Comparison of ENCODE assay signal across 8 cellular contexts in the genomic region with DNA sequence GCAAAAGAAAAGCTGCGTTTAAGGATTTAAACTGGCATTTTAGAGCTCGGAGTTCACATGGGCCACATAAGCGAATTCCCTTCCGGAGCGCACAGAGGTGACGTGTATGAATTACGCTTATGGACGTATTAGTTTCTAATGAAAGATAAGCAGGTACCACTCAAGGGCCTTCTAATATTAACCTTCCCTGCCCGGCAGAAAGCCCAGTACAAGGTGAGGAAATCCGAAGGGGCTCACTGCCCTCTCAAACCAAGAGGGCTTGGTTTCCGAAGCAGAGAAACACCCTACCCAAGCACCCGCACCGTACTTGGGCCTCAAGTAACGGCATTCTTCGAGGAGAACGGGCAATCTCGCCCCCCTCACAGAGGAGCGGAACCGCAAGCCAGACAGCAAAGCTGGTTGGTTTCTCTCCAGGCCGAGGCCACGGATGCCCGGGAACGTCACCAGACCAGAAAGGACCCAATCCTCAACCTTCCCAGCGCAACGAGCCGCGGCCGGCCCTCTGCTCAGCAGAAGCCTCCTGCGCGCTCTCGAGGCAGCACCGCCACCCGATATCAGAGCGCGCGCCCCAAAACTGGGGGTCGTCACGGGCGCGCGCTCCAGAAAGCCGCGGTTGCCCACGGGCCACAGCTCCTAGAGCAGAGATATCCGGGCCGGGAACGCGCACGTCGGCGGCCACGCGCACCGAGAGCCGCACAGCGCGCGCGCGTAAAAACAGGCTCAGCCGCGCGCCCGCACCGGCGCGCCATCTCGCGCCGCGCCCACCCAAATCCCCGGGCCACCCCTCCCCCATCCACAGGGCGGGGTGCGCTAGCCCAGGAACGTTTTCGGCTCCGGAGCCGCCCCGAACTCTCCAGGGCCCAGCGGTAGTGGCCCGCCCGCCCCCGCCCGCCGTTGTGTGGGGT. TPM values are rescaled to one million over a fixed set of nuclear protein-coding genes. Genes with fewer than 3 reads are reported as not detected.
A peak's percentile ranks its signal among the peaks of the same experiment; 100 is the strongest.
DNase-seq lines count a peak whose midpoint lies in the region; ATAC-seq lines count a peak whose summit lies in the region.

No MANE protein-coding gene starts in this region.

- ATAC-seq in GM19455 (IDR thresholded peaks at IDR 0.05; ENCODE audit: unreplicated experiment) = peak; percentile 41
- ATAC-seq in natural killer cell treated with Interleukin-12 subunit alpha and Interleukin-12 subunit beta and Interleukin-15 and Interleukin-18, amount 100 ng/mL, for 72 hours = peak; percentile 66 to 69

- no peaks in the 10 kb centered on the region for H3K9me3 ChIP-seq in CD8-positive, alpha-beta memory T cell (ENCODE audit: low read length)

- H3K27ac Mint-ChIP-seq in CD8-positive, alpha-beta memory T cell = peak overlapping the region; percentile 93 to 97 (median 95)
- H3K27ac Mint-ChIP-seq in natural killer cell treated with Interleukin-12 subunit alpha and Interleukin-12 subunit beta and Interleukin-15 and Interleukin-18, amount 100 ng/mL, for 72 hours = peak overlapping the region; percentile 90 to 95

- H3K4me1 ChIP-seq in CD8-positive, alpha-beta memory T cell (ENCODE audit: insufficient read depth, low read length) = peaks cover 36% of the 10 kb centered on the region

- H3K4me3 Mint-ChIP-seq in CD8-positive, alpha-beta memory T cell = peak overlapping the region; percentile 90 to 98 (median 93)
- peak overlapping the region; percentile 95 for H3K4me3 Mint-ChIP-seq in natural killer cell treated with Interleukin-12 subunit alpha and Interleukin-12 subunit beta and Interleukin-15 and Interleukin-18, amount 100 ng/mL, for 72 hours

- CTCF ChIA-PET in CD8-positive, alpha-beta memory T cell (lab: Charles Lee) = interaction anchor here (0.8 to 5.4 kb wide), 19 partner anchors 9 to 247 kb away, joined by 3 to 30 read pairs (median 5); a partner anchor contains a TSS

- peak; percentile 73 to 88 (median 83) for DNase-seq in CD8-positive, alpha-beta memory T cell
- DNase-seq in HK-2 (ENCODE audit: unreplicated experiment) (peak; percentile 62), OCI-M1 (lab: John Stamatoyannopoulos, UW) (peak; percentile 76), fibroblast of peridontal ligament (ENCODE audit: extremely low read depth) (peak; percentile 82)
- peak; percentile 63 to 71 for DNase-seq in activated T-helper 1 cell treated with anti-CD3 and anti-CD28 coated beads, Interleukin-2, amount 50 U/mL, for 16 hours (ENCODE audit: low read depth in 1 of 2, low spot score in 1 of 2)
- peak; percentile 88 for DNase-seq in natural killer cell treated with Interleukin-12 subunit alpha and Interleukin-12 subunit beta and Interleukin-15 and Interleukin-18, amount 100 ng/mL, for 72 hours (ENCODE audit: low spot score)
- DNase-seq in stimulated activated naive CD4-positive, alpha-beta T cell (lab: John Stamatoyannopoulos, UW) = peak; percentile 66 to 89 (median 82)

- H3K27me3 ChIP-seq in CD8-positive, alpha-beta memory T cell (ENCODE audit: insufficient read depth, low read length, poor library complexity, severe bottlenecking) = no peaks in the 10 kb centered on the region

- H3K36me3 ChIP-seq in CD8-positive, alpha-beta memory T cell (ENCODE audit: insufficient read depth, low read length) = peaks cover 6% of the 10 kb centered on the region

- H3K4me1 Mint-ChIP-seq in CD8-positive, alpha-beta memory T cell = peaks cover 31 to 46% (median 45%) of the 10 kb centered on the region in 3 donors
- H3K4me1 Mint-ChIP-seq in natural killer cell treated with Interleukin-12 subunit alpha and Interleukin-12 subunit beta and Interleukin-15 and Interleukin-18, amount 100 ng/mL, for 72 hours (ENCODE audit: low read depth in 2 of 2) = peaks cover 22 to 36% of the 10 kb centered on the region in 2 donors

- peak overlapping the region; percentile 81 for H3K27ac ChIP-seq in CD8-positive, alpha-beta memory T cell (ENCODE audit: low read depth, low read length)

- POLR2A ChIA-PET in CD8-positive, alpha-beta memory T cell (lab: Charles Lee) = interaction anchor here (0.5 to 3.6 kb wide), 28 partner anchors 7 to 1812 kb away, joined by 3 to 45 read pairs (median 4); a partner anchor contains a TSS

- no peaks in the 10 kb centered on the region for H3K9me3 Mint-ChIP-seq in CD8-positive, alpha-beta memory T cell
- H3K9me3 Mint-ChIP-seq in natural killer cell treated with Interleukin-12 subunit alpha and Interleukin-12 subunit beta and Interleukin-15 and Interleukin-18, amount 100 ng/mL, for 72 hours = no peaks in the 10 kb centered on the region

- H3K36me3 Mint-ChIP-seq in CD8-positive, alpha-beta memory T cell = peaks cover 0 to 48% (median 0%) of the 10 kb centered on the region in 3 donors
- no peaks in the 10 kb centered on the region for H3K36me3 Mint-ChIP-seq in natural killer cell treated with Interleukin-12 subunit alpha and Interleukin-12 subunit beta and Interleukin-15 and Interleukin-18, amount 100 ng/mL, for 72 hours

- H3K4me3 ChIP-seq in CD8-positive, alpha-beta memory T cell (ENCODE audit: low read length) = peak overlapping the region; percentile 97

- no peaks in the 10 kb centered on the region for H3K27me3 Mint-ChIP-seq in CD8-positive, alpha-beta memory T cell
- H3K27me3 Mint-ChIP-seq in natural killer cell treated with Interleukin-12 subunit alpha and Interleukin-12 subunit beta and Interleukin-15 and Interleukin-18, amount 100 ng/mL, for 72 hours = no peaks in the 10 kb centered on the region

RNA-seq across cellular contexts. Expression of a gene that starts 0.7 kb away (rescaled TPM):
- total RNA-seq in CD8-positive, alpha-beta memory T cell = 100 to 1,000 TPM; 122 to 134 TPM
- 30.5 TPM for polyA plus RNA-seq in CD8-positive, alpha-beta memory T cell
- 100 to 1,000 TPM; 127 to 145 TPM for total RNA-seq in natural killer cell treated with Interleukin-12 subunit alpha and Interleukin-12 subunit beta and Interleukin-15 and Interleukin-18, amount 100 ng/mL, for 72 hours

RNA-seq across cellular contexts. Expression of a gene that starts 11.4 kb away (rescaled TPM):
- 100 to 1,000 TPM; 233 to 244 TPM for total RNA-seq in CD8-positive, alpha-beta memory T cell
- polyA plus RNA-seq in CD8-positive, alpha-beta memory T cell = 95.8 TPM
- total RNA-seq in natural killer cell treated with Interleukin-12 subunit alpha and Interleukin-12 subunit beta and Interleukin-15 and Interleukin-18, amount 100 ng/mL, for 72 hours = 100 to 1,000 TPM; 207 to 261 TPM

RNA-seq across cellular contexts. Expression of a gene that starts 27.4 kb away (rescaled TPM):
- total RNA-seq in CD8-positive, alpha-beta memory T cell = 10 to 100 TPM; 71.8 to 73.9 TPM
- polyA plus RNA-seq in CD8-positive, alpha-beta memory T cell = 32.8 TPM
- 10 to 100 TPM; 54.4 to 65.0 TPM for total RNA-seq in natural killer cell treated with Interleukin-12 subunit alpha and Interleukin-12 subunit beta and Interleukin-15 and Interleukin-18, amount 100 ng/mL, for 72 hours

RNA-seq across cellular contexts. Expression of a gene that starts 39.6 kb away (rescaled TPM):
- total RNA-seq in CD8-positive, alpha-beta memory T cell = under 1 TPM; 0.58 to 0.77 TPM
- polyA plus RNA-seq in CD8-positive, alpha-beta memory T cell = not detected
- total RNA-seq in natural killer cell treated with Interleukin-12 subunit alpha and Interleukin-12 subunit beta and Interleukin-15 and Interleukin-18, amount 100 ng/mL, for 72 hours = not detected

Comparison
In these comparisons a context has a peak if more than half of its experiments do, and no peak if none do; other contexts are left out.
1. Peak in every context shown above with its lines: DNase-seq, ATAC-seq, H3K4me3 ChIP-seq and H3K27ac ChIP-seq.